1 cellular context compared by ENCODE assay signal in genomic region chr9:34337404-34337803, GRCh38.
TF ChIP-seq lines count a peak whose summit lies in the region.

No MANE protein-coding gene starts in this region.

TF ChIP-seq in SK-N-SH treated with all-trans-retinoic acid at 6 μM for 48 hours, 23 proteins besides CTCF, POLR2A, EP300 and RAD21 (continued from another document):
- TF ChIP-seq, protein P1, sequence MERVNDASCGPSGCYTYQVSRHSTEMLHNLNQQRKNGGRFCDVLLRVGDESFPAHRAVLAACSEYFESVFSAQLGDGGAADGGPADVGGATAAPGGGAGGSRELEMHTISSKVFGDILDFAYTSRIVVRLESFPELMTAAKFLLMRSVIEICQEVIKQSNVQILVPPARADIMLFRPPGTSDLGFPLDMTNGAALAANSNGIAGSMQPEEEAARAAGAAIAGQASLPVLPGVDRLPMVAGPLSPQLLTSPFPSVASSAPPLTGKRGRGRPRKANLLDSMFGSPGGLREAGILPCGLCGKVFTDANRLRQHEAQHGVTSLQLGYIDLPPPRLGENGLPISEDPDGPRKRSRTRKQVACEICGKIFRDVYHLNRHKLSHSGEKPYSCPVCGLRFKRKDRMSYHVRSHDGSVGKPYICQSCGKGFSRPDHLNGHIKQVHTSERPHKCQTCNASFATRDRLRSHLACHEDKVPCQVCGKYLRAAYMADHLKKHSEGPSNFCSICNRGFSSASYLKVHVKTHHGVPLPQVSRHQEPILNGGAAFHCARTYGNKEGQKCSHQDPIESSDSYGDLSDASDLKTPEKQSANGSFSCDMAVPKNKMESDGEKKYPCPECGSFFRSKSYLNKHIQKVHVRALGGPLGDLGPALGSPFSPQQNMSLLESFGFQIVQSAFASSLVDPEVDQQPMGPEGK (CRISPR knock-in tag; IDR thresholded peaks at IDR 0.05; ENCODE audit: borderline replicate concordance): no peak
- TF ChIP-seq BACH2 (CRISPR knock-in tag; IDR thresholded peaks at IDR 0.05; ENCODE audit: borderline replicate concordance) (no peak), PPARA (CRISPR knock-in tag; IDR thresholded peaks at IDR 0.05; ENCODE audit: borderline replicate concordance) (no peak), ARNTL (CRISPR knock-in tag; IDR thresholded peaks at IDR 0.05; ENCODE audit: borderline replicate concordance, low read depth) (no peak), ESRRG (CRISPR knock-in tag; IDR thresholded peaks at IDR 0.05) (no peak), TOX (CRISPR knock-in tag; IDR thresholded peaks at IDR 0.05; ENCODE audit: borderline replicate concordance) (no peak), GLIS3 (CRISPR knock-in tag; IDR thresholded peaks at IDR 0.05) (no peak), ZFP3 (CRISPR knock-in tag; IDR thresholded peaks at IDR 0.05) (no peak), ISL1 (CRISPR knock-in tag; IDR thresholded peaks at IDR 0.05) (no peak), OSR1 (CRISPR knock-in tag; IDR thresholded peaks at IDR 0.05) (no peak), TCF4 (CRISPR knock-in tag; IDR thresholded peaks at IDR 0.05; ENCODE audit: borderline replicate concordance) (no peak), ZNF565 (CRISPR knock-in tag; conservative IDR thresholded peaks at IDR 0.05; ENCODE audit: low read depth) (no peak), POU6F1 (CRISPR knock-in tag; IDR thresholded peaks at IDR 0.05; ENCODE audit: borderline replicate concordance, low read depth) (no peak)
- TF ChIP-seq, protein P2, sequence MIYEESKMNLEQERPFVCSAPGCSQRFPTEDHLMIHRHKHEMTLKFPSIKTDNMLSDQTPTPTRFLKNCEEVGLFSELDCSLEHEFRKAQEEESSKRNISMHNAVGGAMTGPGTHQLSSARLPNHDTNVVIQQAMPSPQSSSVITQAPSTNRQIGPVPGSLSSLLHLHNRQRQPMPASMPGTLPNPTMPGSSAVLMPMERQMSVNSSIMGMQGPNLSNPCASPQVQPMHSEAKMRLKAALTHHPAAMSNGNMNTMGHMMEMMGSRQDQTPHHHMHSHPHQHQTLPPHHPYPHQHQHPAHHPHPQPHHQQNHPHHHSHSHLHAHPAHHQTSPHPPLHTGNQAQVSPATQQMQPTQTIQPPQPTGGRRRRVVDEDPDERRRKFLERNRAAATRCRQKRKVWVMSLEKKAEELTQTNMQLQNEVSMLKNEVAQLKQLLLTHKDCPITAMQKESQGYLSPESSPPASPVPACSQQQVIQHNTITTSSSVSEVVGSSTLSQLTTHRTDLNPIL (CRISPR knock-in tag; IDR thresholded peaks at IDR 0.05; ENCODE audit: low read depth): no peak
- TF ChIP-seq, protein P3, sequence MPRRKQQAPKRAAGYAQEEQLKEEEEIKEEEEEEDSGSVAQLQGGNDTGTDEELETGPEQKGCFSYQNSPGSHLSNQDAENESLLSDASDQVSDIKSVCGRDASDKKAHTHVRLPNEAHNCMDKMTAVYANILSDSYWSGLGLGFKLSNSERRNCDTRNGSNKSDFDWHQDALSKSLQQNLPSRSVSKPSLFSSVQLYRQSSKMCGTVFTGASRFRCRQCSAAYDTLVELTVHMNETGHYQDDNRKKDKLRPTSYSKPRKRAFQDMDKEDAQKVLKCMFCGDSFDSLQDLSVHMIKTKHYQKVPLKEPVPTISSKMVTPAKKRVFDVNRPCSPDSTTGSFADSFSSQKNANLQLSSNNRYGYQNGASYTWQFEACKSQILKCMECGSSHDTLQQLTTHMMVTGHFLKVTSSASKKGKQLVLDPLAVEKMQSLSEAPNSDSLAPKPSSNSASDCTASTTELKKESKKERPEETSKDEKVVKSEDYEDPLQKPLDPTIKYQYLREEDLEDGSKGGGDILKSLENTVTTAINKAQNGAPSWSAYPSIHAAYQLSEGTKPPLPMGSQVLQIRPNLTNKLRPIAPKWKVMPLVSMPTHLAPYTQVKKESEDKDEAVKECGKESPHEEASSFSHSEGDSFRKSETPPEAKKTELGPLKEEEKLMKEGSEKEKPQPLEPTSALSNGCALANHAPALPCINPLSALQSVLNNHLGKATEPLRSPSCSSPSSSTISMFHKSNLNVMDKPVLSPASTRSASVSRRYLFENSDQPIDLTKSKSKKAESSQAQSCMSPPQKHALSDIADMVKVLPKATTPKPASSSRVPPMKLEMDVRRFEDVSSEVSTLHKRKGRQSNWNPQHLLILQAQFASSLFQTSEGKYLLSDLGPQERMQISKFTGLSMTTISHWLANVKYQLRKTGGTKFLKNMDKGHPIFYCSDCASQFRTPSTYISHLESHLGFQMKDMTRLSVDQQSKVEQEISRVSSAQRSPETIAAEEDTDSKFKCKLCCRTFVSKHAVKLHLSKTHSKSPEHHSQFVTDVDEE (CRISPR knock-in tag; IDR thresholded peaks at IDR 0.05): no peak
TF ChIP-seq in SK-N-SH treated with all-trans-retinoic acid at 6 μM for 48 hours: peak in this region for 0.
